8 cellular contexts compared by ENCODE assay signal in genomic region chr7:26177269-26177668, GRCh38. TPM values are rescaled to one million over a fixed set of nuclear protein-coding genes. Genes with fewer than 3 reads are reported as not detected.
DNase-seq lines count a peak whose midpoint lies in the region; ATAC-seq and TF ChIP-seq lines count a peak whose summit lies in the region.
"Not testable (repeated sequence)": the region's sequence is repeated elsewhere in the genome, so short reads cannot be mapped to it uniquely, and the experiment has no call there.

No MANE protein-coding gene starts in this region.

- H3K4me3 Mint-ChIP-seq in activated CD4-positive, alpha-beta T cell treated with anti-CD3 and anti-CD28 coated beads, Interleukin-2, amount 10 ng/mL, durations not matched to agents 24 days and 14 days; activated T-helper 2 cell treated with anti-CD3 and anti-CD28 coated beads, Interferon-gamma antibody, Interleukin-2, Interleukin-4, amounts not matched to agents 10 μg/mL and 5 μg/mL and 100 μg/mL, durations not matched to agents 14 hours and 24 hours and 36 hours (ENCODE audit: low read depth); activated naive CD8-positive, alpha-beta T cell treated with anti-CD3 and anti-CD28 coated beads, Interleukin-2, amount 50 U/mL, for 24 hours; stimulated activated naive CD8-positive, alpha-beta T cell treated with anti-CD3 and anti-CD28 coated beads, Interleukin-15, Interleukin-2, amounts not matched to agents 100 ng/mL and 50 ng/mL, for 24 hours: not testable (repeated sequence)
- peak overlapping the region; percentile 7 to 33 for H3K4me3 Mint-ChIP-seq in activated T-cell treated with anti-CD3 and anti-CD28 coated beads, Interleukin-2, amount 50 U/mL, for 72 hours
- H3K4me3 Mint-ChIP-seq in glutamatergic neuron (ENCODE audit: unreplicated experiment) (peak overlapping the region; percentile 15), neural crest cell (peak overlapping the region; percentile 11)

- BruUV-seq in PC-9 (replicated peaks; lab: Mats Ljungman, UMichigan), result not testable (repeated sequence)

- H3K27ac Mint-ChIP-seq in activated CD4-positive, alpha-beta T cell treated with anti-CD3 and anti-CD28 coated beads, Interleukin-2, amount 10 ng/mL, durations not matched to agents 24 days and 14 days, result peak overlapping the region; percentile 66
- H3K27ac Mint-ChIP-seq in activated T-cell treated with anti-CD3 and anti-CD28 coated beads, Interleukin-2, amount 50 U/mL, for 72 hours, result peak overlapping the region; percentile 87
- H3K27ac Mint-ChIP-seq in activated T-helper 2 cell treated with anti-CD3 and anti-CD28 coated beads, Interferon-gamma antibody, Interleukin-2, Interleukin-4, amounts not matched to agents 10 μg/mL and 5 μg/mL and 100 μg/mL, durations not matched to agents 14 hours and 24 hours and 36 hours, result peak overlapping the region; percentile 51
- peak overlapping the region; percentile 60 for H3K27ac Mint-ChIP-seq in activated naive CD8-positive, alpha-beta T cell treated with anti-CD3 and anti-CD28 coated beads, Interleukin-2, amount 50 U/mL, for 24 hours
- H3K27ac Mint-ChIP-seq in glutamatergic neuron (ENCODE audit: unreplicated experiment) (peak overlapping the region; percentile 4), neural crest cell (ENCODE audit: unreplicated experiment) (peak overlapping the region; percentile 72)
- peak overlapping the region; percentile 37 for H3K27ac Mint-ChIP-seq in stimulated activated naive CD8-positive, alpha-beta T cell treated with anti-CD3 and anti-CD28 coated beads, Interleukin-15, Interleukin-2, amounts not matched to agents 100 ng/mL and 50 ng/mL, for 24 hours

- H3K36me3 ChIP-seq in PC-9 (ENCODE audit: low read depth), result peaks cover 52% of the 10 kb centered on the region

- H3K9me3 ChIP-seq in PC-9 (ENCODE audit: insufficient read depth, low read depth), result not testable (repeated sequence)

- peaks cover 34% of the 10 kb centered on the region for H3K4me1 Mint-ChIP-seq in activated CD4-positive, alpha-beta T cell treated with anti-CD3 and anti-CD28 coated beads, Interleukin-2, amount 10 ng/mL, durations not matched to agents 24 days and 14 days
- peaks cover 50% of the 10 kb centered on the region for H3K4me1 Mint-ChIP-seq in activated T-cell treated with anti-CD3 and anti-CD28 coated beads, Interleukin-2, amount 50 U/mL, for 72 hours (ENCODE audit: low read depth)
- peaks cover 23% of the 10 kb centered on the region for H3K4me1 Mint-ChIP-seq in activated T-helper 2 cell treated with anti-CD3 and anti-CD28 coated beads, Interferon-gamma antibody, Interleukin-2, Interleukin-4, amounts not matched to agents 10 μg/mL and 5 μg/mL and 100 μg/mL, durations not matched to agents 14 hours and 24 hours and 36 hours (ENCODE audit: low read depth)
- H3K4me1 Mint-ChIP-seq in activated naive CD8-positive, alpha-beta T cell treated with anti-CD3 and anti-CD28 coated beads, Interleukin-2, amount 50 U/mL, for 24 hours, result peaks cover 41% of the 10 kb centered on the region
- H3K4me1 Mint-ChIP-seq in glutamatergic neuron (ENCODE audit: low read depth, unreplicated experiment); neural crest cell: not testable (repeated sequence)
- H3K4me1 Mint-ChIP-seq in stimulated activated naive CD8-positive, alpha-beta T cell treated with anti-CD3 and anti-CD28 coated beads, Interleukin-15, Interleukin-2, amounts not matched to agents 100 ng/mL and 50 ng/mL, for 24 hours (ENCODE audit: low read depth), result peaks cover 34% of the 10 kb centered on the region

- H3K4me1 ChIP-seq in PC-9 (replicated peaks; ENCODE audit: insufficient read depth), result not testable (repeated sequence)

- POLR2A ChIA-PET in PC-9 (lab: Charles Lee; ENCODE audit: unreplicated experiment), result not testable (repeated sequence)

- H3K27ac ChIP-seq in PC-9, result peak overlapping the region; percentile 28; the same call in 1 of the 2 replicates

- not testable (repeated sequence) for H3K27me3 ChIP-seq in PC-9 (ENCODE audit: insufficient read depth, low read depth)

- not testable (repeated sequence) for DNase-seq in PC-9; activated CD4-positive, alpha-beta T cell treated with anti-CD3 and anti-CD28 coated beads, Interleukin-2, amount 10 ng/mL, durations not matched to agents 24 days and 14 days; activated T-cell treated with anti-CD3 and anti-CD28 coated beads, Interleukin-2, amount 50 U/mL, for 72 hours; activated T-helper 2 cell treated with anti-CD3 and anti-CD28 coated beads, Interferon-gamma antibody, Interleukin-2, Interleukin-4, amounts not matched to agents 10 μg/mL and 5 μg/mL and 100 μg/mL, durations not matched to agents 14 hours and 24 hours and 36 hours (ENCODE audit: low spot score); activated naive CD8-positive, alpha-beta T cell treated with anti-CD3 and anti-CD28 coated beads, Interleukin-2, amount 50 U/mL, for 24 hours; glutamatergic neuron; neural crest cell (ENCODE audit: low read depth, low spot score)

- not testable (repeated sequence) for TF ChIP-seq CTCF in PC-9 (conservative IDR thresholded peaks at IDR 0.05); glutamatergic neuron (IDR thresholded peaks at IDR 0.05; ENCODE audit: partially characterized antibody, unreplicated experiment); neural crest cell (conservative IDR thresholded peaks at IDR 0.05)

- H4K20me1 ChIP-seq in PC-9 (ENCODE audit: insufficient read depth), result not testable (repeated sequence)

- H3K4me2 ChIP-seq in PC-9, result not testable (repeated sequence)

- peaks cover 51% of the 10 kb centered on the region for H3K79me2 ChIP-seq in PC-9 (ENCODE audit: low read depth)

- intact Hi-C loops in PC-9 (cut with micrococcal nuclease; ENCODE audit: unreplicated experiment); activated CD4-positive, alpha-beta T cell treated with anti-CD3 and anti-CD28 coated beads, Interleukin-2, amount 10 ng/mL, durations not matched to agents 24 days and 14 days (cut with micrococcal nuclease); activated T-helper 2 cell treated with anti-CD3 and anti-CD28 coated beads, Interferon-gamma antibody, Interleukin-2, Interleukin-4, amounts not matched to agents 10 μg/mL and 5 μg/mL and 100 μg/mL, durations not matched to agents 14 hours and 24 hours and 36 hours (cut with micrococcal nuclease): not testable (repeated sequence)

- peaks cover 48% of the 10 kb centered on the region for H3F3A ChIP-seq in PC-9 (ENCODE audit: insufficient read depth, low read depth)

- H2AFZ ChIP-seq in PC-9, result not testable (repeated sequence)

- CTCF ChIA-PET in PC-9 (lab: Charles Lee), result interaction anchor here (0.6 kb wide), 1 partner anchor 275 kb away, joined by 4 read pairs; no protein-coding TSS in a partner anchor

- peaks cover 46% of the 10 kb centered on the region for H3K36me3 Mint-ChIP-seq in activated CD4-positive, alpha-beta T cell treated with anti-CD3 and anti-CD28 coated beads, Interleukin-2, amount 10 ng/mL, durations not matched to agents 24 days and 14 days (ENCODE audit: low read depth)
- H3K36me3 Mint-ChIP-seq in activated T-cell treated with anti-CD3 and anti-CD28 coated beads, Interleukin-2, amount 50 U/mL, for 72 hours (ENCODE audit: insufficient read depth in 2 of 2), result peaks cover 4 to 20% of the 10 kb centered on the region in 2 donors
- H3K36me3 Mint-ChIP-seq in activated T-helper 2 cell treated with anti-CD3 and anti-CD28 coated beads, Interferon-gamma antibody, Interleukin-2, Interleukin-4, amounts not matched to agents 10 μg/mL and 5 μg/mL and 100 μg/mL, durations not matched to agents 14 hours and 24 hours and 36 hours (ENCODE audit: low read depth), result peaks cover 47% of the 10 kb centered on the region
- H3K36me3 Mint-ChIP-seq in activated naive CD8-positive, alpha-beta T cell treated with anti-CD3 and anti-CD28 coated beads, Interleukin-2, amount 50 U/mL, for 24 hours (ENCODE audit: low read depth), result peaks cover 45% of the 10 kb centered on the region
- not testable (repeated sequence) for H3K36me3 Mint-ChIP-seq in glutamatergic neuron (ENCODE audit: unreplicated experiment); neural crest cell (ENCODE audit: low read depth)
- peaks cover 48% of the 10 kb centered on the region for H3K36me3 Mint-ChIP-seq in stimulated activated naive CD8-positive, alpha-beta T cell treated with anti-CD3 and anti-CD28 coated beads, Interleukin-15, Interleukin-2, amounts not matched to agents 100 ng/mL and 50 ng/mL, for 24 hours (ENCODE audit: low read depth)

- H3K9me3 Mint-ChIP-seq in activated CD4-positive, alpha-beta T cell treated with anti-CD3 and anti-CD28 coated beads, Interleukin-2, amount 10 ng/mL, durations not matched to agents 24 days and 14 days; activated T-cell treated with anti-CD3 and anti-CD28 coated beads, Interleukin-2, amount 50 U/mL, for 72 hours; activated T-helper 2 cell treated with anti-CD3 and anti-CD28 coated beads, Interferon-gamma antibody, Interleukin-2, Interleukin-4, amounts not matched to agents 10 μg/mL and 5 μg/mL and 100 μg/mL, durations not matched to agents 14 hours and 24 hours and 36 hours; activated naive CD8-positive, alpha-beta T cell treated with anti-CD3 and anti-CD28 coated beads, Interleukin-2, amount 50 U/mL, for 24 hours; glutamatergic neuron (ENCODE audit: unreplicated experiment); neural crest cell; stimulated activated naive CD8-positive, alpha-beta T cell treated with anti-CD3 and anti-CD28 coated beads, Interleukin-15, Interleukin-2, amounts not matched to agents 100 ng/mL and 50 ng/mL, for 24 hours: not testable (repeated sequence)

- not testable (repeated sequence) for H3K27me3 Mint-ChIP-seq in activated CD4-positive, alpha-beta T cell treated with anti-CD3 and anti-CD28 coated beads, Interleukin-2, amount 10 ng/mL, durations not matched to agents 24 days and 14 days; activated T-cell treated with anti-CD3 and anti-CD28 coated beads, Interleukin-2, amount 50 U/mL, for 72 hours (ENCODE audit: low read depth); activated T-helper 2 cell treated with anti-CD3 and anti-CD28 coated beads, Interferon-gamma antibody, Interleukin-2, Interleukin-4, amounts not matched to agents 10 μg/mL and 5 μg/mL and 100 μg/mL, durations not matched to agents 14 hours and 24 hours and 36 hours (ENCODE audit: low read depth); activated naive CD8-positive, alpha-beta T cell treated with anti-CD3 and anti-CD28 coated beads, Interleukin-2, amount 50 U/mL, for 24 hours; glutamatergic neuron (ENCODE audit: unreplicated experiment); stimulated activated naive CD8-positive, alpha-beta T cell treated with anti-CD3 and anti-CD28 coated beads, Interleukin-15, Interleukin-2, amounts not matched to agents 100 ng/mL and 50 ng/mL, for 24 hours
- H3K27me3 Mint-ChIP-seq in neural crest cell (ENCODE audit: low read depth), result peaks cover 14% of the 10 kb centered on the region

- H3K4me3 ChIP-seq in PC-9, result not testable (repeated sequence)

- ATAC-seq in activated T-cell treated with anti-CD3 and anti-CD28 coated beads, Interleukin-2, amount 50 U/mL, for 72 hours (replicated peaks in 1 of 2); activated naive CD8-positive, alpha-beta T cell treated with anti-CD3 and anti-CD28 coated beads, Interleukin-2, amount 50 U/mL, for 24 hours: not testable (repeated sequence)

- not testable (repeated sequence) for H3K9me2 ChIP-seq in PC-9 (ENCODE audit: insufficient read depth)

RNA-seq across cellular contexts. Expression of gene HNRNPA2B1, which starts 23.3 kb away (rescaled TPM):
- 526 and 792 TPM in 2 replicates for total RNA-seq in PC-9 (2021)
- 862 and 873 TPM in 2 replicates for total RNA-seq in activated CD4-positive, alpha-beta T cell treated with anti-CD3 and anti-CD28 coated beads, Interleukin-2, amount 10 ng/mL, durations not matched to agents 24 days and 14 days
- total RNA-seq in activated T-cell treated with anti-CD3 and anti-CD28 coated beads, Interleukin-2, amount 50 U/mL, for 72 hours, result 100 to 1,000 TPM; 439 to 483 TPM
- 835 and 845 TPM in 2 replicates for total RNA-seq in activated T-helper 2 cell treated with anti-CD3 and anti-CD28 coated beads, Interferon-gamma antibody, Interleukin-2, Interleukin-4, amounts not matched to agents 10 μg/mL and 5 μg/mL and 100 μg/mL, durations not matched to agents 14 hours and 24 hours and 36 hours
- total RNA-seq in glutamatergic neuron (ENCODE audit: unreplicated experiment), result 685 TPM
- 1,068 and 1,071 TPM in 2 replicates for total RNA-seq in neural crest cell

RNA-seq across cellular contexts. Expression of gene CBX3, which starts 24.3 kb away (rescaled TPM):
- total RNA-seq in PC-9 (2021), result 282 and 308 TPM in 2 replicates
- 307 and 313 TPM in 2 replicates for total RNA-seq in activated CD4-positive, alpha-beta T cell treated with anti-CD3 and anti-CD28 coated beads, Interleukin-2, amount 10 ng/mL, durations not matched to agents 24 days and 14 days
- 100 to 1,000 TPM; 201 to 221 TPM for total RNA-seq in activated T-cell treated with anti-CD3 and anti-CD28 coated beads, Interleukin-2, amount 50 U/mL, for 72 hours
- total RNA-seq in activated T-helper 2 cell treated with anti-CD3 and anti-CD28 coated beads, Interferon-gamma antibody, Interleukin-2, Interleukin-4, amounts not matched to agents 10 μg/mL and 5 μg/mL and 100 μg/mL, durations not matched to agents 14 hours and 24 hours and 36 hours, result 274 and 275 TPM in 2 replicates
- 191 TPM for total RNA-seq in glutamatergic neuron (ENCODE audit: unreplicated experiment)
- total RNA-seq in neural crest cell, result 291 and 293 TPM in 2 replicates

RNA-seq across cellular contexts. Expression of gene NFE2L3, which starts 25.3 kb away (rescaled TPM):
- 44.2 and 49.1 TPM in 2 replicates for total RNA-seq in PC-9 (2021)
- 67.8 and 68.7 TPM in 2 replicates for total RNA-seq in activated CD4-positive, alpha-beta T cell treated with anti-CD3 and anti-CD28 coated beads, Interleukin-2, amount 10 ng/mL, durations not matched to agents 24 days and 14 days
- 10 to 100 TPM; 18.5 to 22.2 TPM for total RNA-seq in activated T-cell treated with anti-CD3 and anti-CD28 coated beads, Interleukin-2, amount 50 U/mL, for 72 hours
- 42.3 and 44.6 TPM in 2 replicates for total RNA-seq in activated T-helper 2 cell treated with anti-CD3 and anti-CD28 coated beads, Interferon-gamma antibody, Interleukin-2, Interleukin-4, amounts not matched to agents 10 μg/mL and 5 μg/mL and 100 μg/mL, durations not matched to agents 14 hours and 24 hours and 36 hours
- 42.1 TPM for total RNA-seq in glutamatergic neuron (ENCODE audit: unreplicated experiment)
- 2.4 and 3.5 TPM in 2 replicates for total RNA-seq in neural crest cell

Comparison
In these comparisons a context has a peak if more than half of its experiments do, and no peak if none do; other contexts are left out.
1. H3K27ac Mint-ChIP-seq: peak in every context shown above with its lines; median percentile 87 in activated T-cell treated with anti-CD3 and anti-CD28 coated beads, Interleukin-2, amount 50 U/mL, for 72 hours; 72 in neural crest cell; 66 in activated CD4-positive, alpha-beta T cell treated with anti-CD3 and anti-CD28 coated beads, Interleukin-2, amount 10 ng/mL, durations not matched to agents 24 days and 14 days; 60 in activated naive CD8-positive, alpha-beta T cell treated with anti-CD3 and anti-CD28 coated beads, Interleukin-2, amount 50 U/mL, for 24 hours; 51 in activated T-helper 2 cell treated with anti-CD3 and anti-CD28 coated beads, Interferon-gamma antibody, Interleukin-2, Interleukin-4, amounts not matched to agents 10 μg/mL and 5 μg/mL and 100 μg/mL, durations not matched to agents 14 hours and 24 hours and 36 hours; 37 in stimulated activated naive CD8-positive, alpha-beta T cell treated with anti-CD3 and anti-CD28 coated beads, Interleukin-15, Interleukin-2, amounts not matched to agents 100 ng/mL and 50 ng/mL, for 24 hours; 4 in glutamatergic neuron.